Comparison of ENCODE assay signal across 16 cellular contexts in the genomic region with DNA sequence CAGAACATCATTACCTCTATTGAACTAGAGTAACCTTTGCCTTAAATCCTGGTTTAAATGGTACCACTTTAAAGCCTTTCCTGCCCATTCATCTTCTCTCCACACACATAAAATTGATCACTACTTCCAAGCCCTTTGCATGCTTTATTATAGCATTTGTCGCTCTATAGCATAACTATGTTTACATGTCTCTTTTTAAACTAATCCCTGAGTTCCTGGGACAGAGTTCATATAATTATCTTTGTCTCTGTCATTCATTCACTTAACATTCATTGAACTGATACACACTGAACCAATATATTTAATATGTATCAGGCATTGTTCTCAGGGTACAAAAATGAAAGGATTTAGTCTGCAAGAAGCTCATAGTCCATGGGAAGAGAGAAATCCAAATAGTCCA.
"Had no signal": no experiment of that assay in that cellular context is flagged by ENCODE, and none has a peak within 500 bp of the region (broad histone marks: within the 10 kb centered on the region; RNA-seq: fewer than 3 reads in every experiment).

No MANE protein-coding gene starts in this region.

- H3K36me3 ChIP-seq: brain microvascular endothelial cell had no signal

- DNase-seq: activated CD4-positive, alpha-beta memory T cell treated with anti-CD3 and anti-CD28 coated beads, Interleukin-2, amount 10 ng/mL, durations not matched to agents 7 days and 5 days; activated CD8-positive, alpha-beta memory T cell treated with anti-CD3 and anti-CD28 coated beads, Interleukin-2, amount 10 ng/mL, durations not matched to agents 7 days and 5 days; activated naive CD4-positive, alpha-beta T cell treated with Interleukin-2 at 50 U/mL for 16 hours; activated naive CD8-positive, alpha-beta T cell treated with anti-CD3 and anti-CD28 coated beads, Interleukin-2, amount 10 ng/mL, durations not matched to agents 7 days and 5 days; brain microvascular endothelial cell; dermis blood vessel endothelial cell; effector memory CD4-positive, alpha-beta T cell; stimulated activated CD4-positive, alpha-beta T cell treated with anti-CD3 and anti-CD28 coated beads, Interleukin-15, amount 100 ng/mL, for 24 hours; stimulated activated CD4-positive, alpha-beta T cell treated with anti-CD3 and anti-CD28 coated beads, Interleukin-2, amount 100 ng/mL, for 48 hours; stimulated activated naive CD8-positive, alpha-beta T cell treated with anti-CD3 and anti-CD28 coated beads, Interleukin-15, amount 100 ng/mL, for 72 hours had no signal

- H3K9me3 Mint-ChIP-seq: activated CD4-positive, alpha-beta memory T cell treated with anti-CD3 and anti-CD28 coated beads, Interleukin-2, amount 10 ng/mL, durations not matched to agents 7 days and 5 days; activated naive CD8-positive, alpha-beta T cell treated with anti-CD3 and anti-CD28 coated beads, Interleukin-2, amount 10 ng/mL, durations not matched to agents 7 days and 5 days; activated T-helper 2 cell treated with anti-CD3 and anti-CD28 coated beads, Interferon-gamma antibody, Interleukin-2, Interleukin-4, amounts not matched to agents 10 μg/mL and 5 μg/mL and 100 μg/mL, durations not matched to agents 14 hours and 24 hours and 36 hours; neural crest cell; stimulated activated naive CD8-positive, alpha-beta T cell treated with anti-CD3 and anti-CD28 coated beads, Interleukin-15, amount 100 ng/mL, for 72 hours; type B pancreatic cell had no signal

- H3K4me3 Mint-ChIP-seq: activated CD4-positive, alpha-beta memory T cell treated with anti-CD3 and anti-CD28 coated beads, Interleukin-2, amount 10 ng/mL, durations not matched to agents 7 days and 5 days; activated CD8-positive, alpha-beta memory T cell treated with anti-CD3 and anti-CD28 coated beads, Interleukin-2, amount 10 ng/mL, durations not matched to agents 7 days and 5 days; activated naive CD8-positive, alpha-beta T cell treated with anti-CD3 and anti-CD28 coated beads, Interleukin-2, amount 10 ng/mL, durations not matched to agents 7 days and 5 days; neural crest cell; stimulated activated naive CD8-positive, alpha-beta T cell treated with anti-CD3 and anti-CD28 coated beads, Interleukin-15, amount 100 ng/mL, for 72 hours; type B pancreatic cell had no signal

- H3K27me3 ChIP-seq: brain microvascular endothelial cell, right atrium auricular region had no signal

- ATAC-seq: activated CD8-positive, alpha-beta memory T cell treated with anti-CD3 and anti-CD28 coated beads, Interleukin-2, amount 10 ng/mL, durations not matched to agents 7 days and 5 days; stimulated activated naive CD8-positive, alpha-beta T cell treated with anti-CD3 and anti-CD28 coated beads, Interleukin-15, amount 100 ng/mL, for 72 hours had no signal

- H3K9me3 ChIP-seq: right atrium auricular region had no signal

- H3K4me1 Mint-ChIP-seq: activated CD4-positive, alpha-beta memory T cell treated with anti-CD3 and anti-CD28 coated beads, Interleukin-2, amount 10 ng/mL, durations not matched to agents 7 days and 5 days; activated CD8-positive, alpha-beta memory T cell treated with anti-CD3 and anti-CD28 coated beads, Interleukin-2, amount 10 ng/mL, durations not matched to agents 7 days and 5 days; activated naive CD8-positive, alpha-beta T cell treated with anti-CD3 and anti-CD28 coated beads, Interleukin-2, amount 10 ng/mL, durations not matched to agents 7 days and 5 days; neural crest cell; stimulated activated naive CD8-positive, alpha-beta T cell treated with anti-CD3 and anti-CD28 coated beads, Interleukin-15, amount 100 ng/mL, for 72 hours had no signal

- H3K27me3 Mint-ChIP-seq: activated CD4-positive, alpha-beta memory T cell treated with anti-CD3 and anti-CD28 coated beads, Interleukin-2, amount 10 ng/mL, durations not matched to agents 7 days and 5 days; activated CD8-positive, alpha-beta memory T cell treated with anti-CD3 and anti-CD28 coated beads, Interleukin-2, amount 10 ng/mL, durations not matched to agents 7 days and 5 days; activated naive CD8-positive, alpha-beta T cell treated with anti-CD3 and anti-CD28 coated beads, Interleukin-2, amount 10 ng/mL, durations not matched to agents 7 days and 5 days; progenitor cell of endocrine pancreas; stimulated activated naive CD8-positive, alpha-beta T cell treated with anti-CD3 and anti-CD28 coated beads, Interleukin-15, amount 100 ng/mL, for 72 hours; type B pancreatic cell had no signal

- H3K27ac Mint-ChIP-seq: activated CD4-positive, alpha-beta memory T cell treated with anti-CD3 and anti-CD28 coated beads, Interleukin-2, amount 10 ng/mL, durations not matched to agents 7 days and 5 days; activated CD8-positive, alpha-beta memory T cell treated with anti-CD3 and anti-CD28 coated beads, Interleukin-2, amount 10 ng/mL, durations not matched to agents 7 days and 5 days; activated naive CD8-positive, alpha-beta T cell treated with anti-CD3 and anti-CD28 coated beads, Interleukin-2, amount 10 ng/mL, durations not matched to agents 7 days and 5 days; activated T-helper 2 cell treated with anti-CD3 and anti-CD28 coated beads, Interferon-gamma antibody, Interleukin-2, Interleukin-4, amounts not matched to agents 10 μg/mL and 5 μg/mL and 100 μg/mL, durations not matched to agents 14 hours and 24 hours and 36 hours; progenitor cell of endocrine pancreas had no signal

- H3K4me3 ChIP-seq: lung, right atrium auricular region had no signal
